ENCODE assay signal across 1 cellular context in the genomic region with DNA sequence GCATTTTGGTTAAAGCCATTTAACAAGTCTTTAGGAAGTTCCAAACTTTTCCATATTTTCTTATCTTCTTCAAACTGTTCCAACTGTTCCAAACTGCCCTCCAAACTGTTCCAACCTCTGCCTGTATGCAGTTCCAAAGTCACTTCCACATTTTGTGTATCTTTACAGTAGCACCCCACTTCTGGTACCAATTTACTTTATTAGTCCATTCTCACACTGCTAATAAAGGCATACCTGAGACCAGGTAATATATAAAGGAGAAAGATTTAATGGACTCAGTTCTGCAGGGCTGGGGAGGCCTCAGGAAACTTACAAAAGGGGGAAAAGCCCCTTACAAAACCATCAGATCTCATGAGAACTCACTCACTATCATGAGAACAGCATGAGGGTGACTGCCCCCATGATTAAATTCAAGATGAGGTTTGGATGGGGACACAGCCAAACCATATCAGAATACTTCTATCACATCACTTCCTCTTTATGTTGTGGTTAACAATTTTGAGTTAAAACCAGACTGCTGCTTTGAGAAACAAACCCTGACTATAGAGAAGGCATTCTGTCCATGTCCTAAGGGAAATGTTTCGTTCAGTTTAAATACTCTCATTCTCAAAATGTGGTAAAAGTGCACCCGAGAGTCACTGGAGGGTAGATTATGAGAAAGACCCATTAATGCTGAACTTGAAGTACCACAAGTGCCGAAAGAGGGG.
TF ChIP-seq lines count a peak whose summit lies in the region.

No MANE protein-coding gene starts in this region.

TF ChIP-seq in K562, 482 proteins besides CTCF, POLR2A, EP300 and RAD21 (continued from another document):
- TF ChIP-seq, protein P1, sequence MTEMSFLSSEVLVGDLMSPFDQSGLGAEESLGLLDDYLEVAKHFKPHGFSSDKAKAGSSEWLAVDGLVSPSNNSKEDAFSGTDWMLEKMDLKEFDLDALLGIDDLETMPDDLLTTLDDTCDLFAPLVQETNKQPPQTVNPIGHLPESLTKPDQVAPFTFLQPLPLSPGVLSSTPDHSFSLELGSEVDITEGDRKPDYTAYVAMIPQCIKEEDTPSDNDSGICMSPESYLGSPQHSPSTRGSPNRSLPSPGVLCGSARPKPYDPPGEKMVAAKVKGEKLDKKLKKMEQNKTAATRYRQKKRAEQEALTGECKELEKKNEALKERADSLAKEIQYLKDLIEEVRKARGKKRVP (CRISPR knock-in tag; IDR thresholded peaks at IDR 0.05), result no peak
TF ChIP-seq in K562: peak in this region for 2.
